In the genomic region with DNA sequence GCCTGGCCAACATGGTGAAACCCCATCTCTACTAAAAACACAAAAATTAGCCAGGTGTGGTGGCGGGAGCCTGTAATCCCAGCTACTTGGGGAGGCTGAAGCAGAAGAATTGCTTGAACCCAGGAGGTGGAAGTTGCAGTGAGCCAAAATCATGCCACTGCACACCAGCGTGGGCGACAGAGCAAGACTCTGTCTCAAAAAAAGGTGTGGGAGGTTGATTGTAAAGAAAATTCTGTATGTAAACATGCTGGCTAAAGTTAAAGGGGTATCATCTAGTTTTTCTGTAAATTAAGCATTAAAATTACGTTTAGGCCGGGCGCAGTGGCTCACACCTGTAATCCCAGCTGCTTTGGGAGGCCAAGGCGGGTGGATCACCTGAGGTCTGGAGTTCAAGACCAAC, we compare ENCODE assay signal across 7 cellular contexts. TPM values are rescaled to one million over a fixed set of nuclear protein-coding genes. Genes with fewer than 3 reads are reported as not detected.
DNase-seq lines count a peak whose midpoint lies in the region; ATAC-seq and TF ChIP-seq lines count a peak whose summit lies in the region.
"Not testable (repeated sequence)": the region's sequence is repeated elsewhere in the genome, so short reads cannot be mapped to it uniquely, and the experiment has no call there.

No MANE protein-coding gene starts in this region.

- not testable (repeated sequence) for DNase-seq in activated naive CD4-positive, alpha-beta T cell treated with anti-CD3 and anti-CD28 coated beads for 36 hours; activated naive CD8-positive, alpha-beta T cell treated with anti-CD3 and anti-CD28 coated beads for 36 hours; nephron progenitor cell
- DNase-seq in left cardiac atrium: peak; percentile 4

- not testable (repeated sequence) for H3K4me3 ChIP-seq in BLaER1; HEK293 (ENCODE audit: low read depth, low read length)

- not testable (repeated sequence) for H3K27me3 ChIP-seq in BLaER1

- H3K4me1 ChIP-seq in BLaER1; HEK293 (ENCODE audit: control insufficient read depth, insufficient read depth, low read length): not testable (repeated sequence)

- H4K20me1 ChIP-seq in BLaER1: peaks cover 97% of the 10 kb centered on the region

- POLR2A ChIA-PET in HEK293 (lab: Yijun Ruan, JAX): interaction anchor here (0.7 to 1.3 kb wide), 3 partner anchors 10 to 103 kb away, joined by 3 read pairs; partner anchors contain the start of gene TRAF7

- H3K36me3 ChIP-seq in BLaER1 (peaks cover 100% of the 10 kb centered on the region), HEK293 (ENCODE audit: control insufficient read depth in 2 of 2, insufficient read depth in 1 of 2, low read length in 2 of 2) (peaks cover 69 to 100% of the 10 kb centered on the region in 2 experiments)

- H3K9me3 Mint-ChIP-seq in activated naive CD4-positive, alpha-beta T cell treated with anti-CD3 and anti-CD28 coated beads for 36 hours; activated naive CD8-positive, alpha-beta T cell treated with anti-CD3 and anti-CD28 coated beads for 36 hours; nephron progenitor cell: not testable (repeated sequence)

- not testable (repeated sequence) for TF ChIP-seq CTCF in HEK293 (tag by site-specific recombination; IDR thresholded peaks at IDR 0.05); VCaP (conservative IDR thresholded peaks at IDR 0.05); nephron progenitor cell (IDR thresholded peaks at IDR 0.05)

- H3K27ac ChIP-seq in BLaER1; HEK293 (ENCODE audit: extremely low read depth, low read depth, low read length): not testable (repeated sequence)
- peak overlapping the region; percentile 60; the same call in 1 of the 2 replicates for H3K27ac ChIP-seq in VCaP

- 0 out of 2 replicates have a peak overlapping the region, but pooled peaks have one; percentile 40 for H3K9ac ChIP-seq in BLaER1

- not testable (repeated sequence) for H3K4me3 Mint-ChIP-seq in activated naive CD4-positive, alpha-beta T cell treated with anti-CD3 and anti-CD28 coated beads for 36 hours; activated naive CD8-positive, alpha-beta T cell treated with anti-CD3 and anti-CD28 coated beads for 36 hours; nephron progenitor cell

- intact Hi-C loops in activated naive CD4-positive, alpha-beta T cell treated with anti-CD3 and anti-CD28 coated beads for 36 hours (cut with micrococcal nuclease); left cardiac atrium (cut with DNase I): not testable (repeated sequence)

- not testable (repeated sequence) for H3K27me3 Mint-ChIP-seq in activated naive CD4-positive, alpha-beta T cell treated with anti-CD3 and anti-CD28 coated beads for 36 hours (ENCODE audit: low read depth); activated naive CD8-positive, alpha-beta T cell treated with anti-CD3 and anti-CD28 coated beads for 36 hours; nephron progenitor cell (ENCODE audit: low read depth, poor library complexity)

- ATAC-seq in left cardiac atrium: not testable (repeated sequence)

- H3K36me3 Mint-ChIP-seq in activated naive CD4-positive, alpha-beta T cell treated with anti-CD3 and anti-CD28 coated beads for 36 hours (ENCODE audit: low read depth): peaks cover 67% of the 10 kb centered on the region
- H3K36me3 Mint-ChIP-seq in activated naive CD8-positive, alpha-beta T cell treated with anti-CD3 and anti-CD28 coated beads for 36 hours: peaks cover 51% of the 10 kb centered on the region
- H3K36me3 Mint-ChIP-seq in nephron progenitor cell (ENCODE audit: low read depth): peaks cover 83% of the 10 kb centered on the region

- not testable (repeated sequence) for H3K9me3 ChIP-seq in BLaER1; HEK293 (ENCODE audit: control insufficient read depth, insufficient read depth, low read depth, low read length)

- not testable (repeated sequence) for H3K4me2 ChIP-seq in BLaER1

- CTCF ChIA-PET in HEK293 (lab: Yijun Ruan, JAX): interaction anchor here (0.6 to 1.0 kb wide), 2 partner anchors 243 to 1806 kb away, joined by 3 to 4 read pairs; no protein-coding TSS in a partner anchor
- CTCF ChIA-PET in activated naive CD4-positive, alpha-beta T cell treated with anti-CD3 and anti-CD28 coated beads for 36 hours (lab: Charles Lee): interaction anchor here (1.7 kb wide), 1 partner anchor 10 kb away, joined by 3 read pairs; no protein-coding TSS in a partner anchor

- not testable (repeated sequence) for H3K4me1 Mint-ChIP-seq in activated naive CD4-positive, alpha-beta T cell treated with anti-CD3 and anti-CD28 coated beads for 36 hours (ENCODE audit: low read depth); activated naive CD8-positive, alpha-beta T cell treated with anti-CD3 and anti-CD28 coated beads for 36 hours
- H3K4me1 Mint-ChIP-seq in nephron progenitor cell: peaks cover 15% of the 10 kb centered on the region

- H3K27ac Mint-ChIP-seq in activated naive CD4-positive, alpha-beta T cell treated with anti-CD3 and anti-CD28 coated beads for 36 hours: peak overlapping the region; percentile 36
- peak overlapping the region; percentile 38 for H3K27ac Mint-ChIP-seq in activated naive CD8-positive, alpha-beta T cell treated with anti-CD3 and anti-CD28 coated beads for 36 hours
- H3K27ac Mint-ChIP-seq in nephron progenitor cell: peak overlapping the region; percentile 66

TF ChIP-seq in HEK293, 187 proteins besides CTCF, POLR2A, EP300 and RAD21:
- peak; percentile 51 for TF ChIP-seq EGR2 (tag by site-specific recombination; IDR thresholded peaks at IDR 0.05; ENCODE audit: low read depth)
- TF ChIP-seq ZFHX2 (tag by site-specific recombination; conservative IDR thresholded peaks at IDR 0.05): peak; percentile 50; the same call in 1 of the 2 replicates

RNA-seq across cellular contexts. Expression of gene ECI1, which starts 7.1 kb away (rescaled TPM):
- 10 to 100 TPM; 39.7 to 48.3 TPM for total RNA-seq in activated naive CD4-positive, alpha-beta T cell treated with anti-CD3 and anti-CD28 coated beads for 36 hours
- 10 to 100 TPM; 27.5 to 30.0 TPM for total RNA-seq in activated naive CD8-positive, alpha-beta T cell treated with anti-CD3 and anti-CD28 coated beads for 36 hours
- 100 to 1,000 TPM; 124 to 128 TPM for total RNA-seq in left cardiac atrium

RNA-seq across cellular contexts. Expression of gene RNPS1, which starts 9.4 kb away (rescaled TPM):
- 100 to 1,000 TPM; 306 to 311 TPM for total RNA-seq in activated naive CD4-positive, alpha-beta T cell treated with anti-CD3 and anti-CD28 coated beads for 36 hours
- total RNA-seq in activated naive CD8-positive, alpha-beta T cell treated with anti-CD3 and anti-CD28 coated beads for 36 hours: 100 to 1,000 TPM; 403 to 415 TPM
- total RNA-seq in left cardiac atrium: 100 to 1,000 TPM in 1 of 2 donors, 10 to 100 TPM in 1; 98.8 to 120 TPM

RNA-seq across cellular contexts. Expression of gene DNASE1L2, which starts 22.3 kb away (rescaled TPM):
- under 1 TPM; 0.33 to 0.62 TPM for total RNA-seq in activated naive CD4-positive, alpha-beta T cell treated with anti-CD3 and anti-CD28 coated beads for 36 hours
- total RNA-seq in activated naive CD8-positive, alpha-beta T cell treated with anti-CD3 and anti-CD28 coated beads for 36 hours: under 1 TPM; 0.87 to 0.92 TPM
- under 1 TPM; 0.29 to 0.65 TPM for total RNA-seq in left cardiac atrium

RNA-seq across cellular contexts. Expression of gene E4F1, which starts 35.1 kb away (rescaled TPM):
- total RNA-seq in activated naive CD4-positive, alpha-beta T cell treated with anti-CD3 and anti-CD28 coated beads for 36 hours: 10 to 100 TPM; 21.2 to 21.7 TPM
- total RNA-seq in activated naive CD8-positive, alpha-beta T cell treated with anti-CD3 and anti-CD28 coated beads for 36 hours: 10 to 100 TPM; 23.0 to 24.1 TPM
- 10 to 100 TPM; 11.9 to 15.0 TPM for total RNA-seq in left cardiac atrium

RNA-seq across cellular contexts. Expression of gene PGP, which starts 43.9 kb away (rescaled TPM):
- 10 to 100 TPM; 11.2 to 12.2 TPM for total RNA-seq in activated naive CD4-positive, alpha-beta T cell treated with anti-CD3 and anti-CD28 coated beads for 36 hours
- 10 to 100 TPM; 24.2 to 24.5 TPM for total RNA-seq in activated naive CD8-positive, alpha-beta T cell treated with anti-CD3 and anti-CD28 coated beads for 36 hours
- 10 to 100 TPM; 21.1 to 24.6 TPM for total RNA-seq in left cardiac atrium
